Comparison of ENCODE assay signal across 12 cellular contexts in genomic region chr10:60905580-60905979, GRCh38. TPM values are rescaled to one million over a fixed set of nuclear protein-coding genes. Genes with fewer than 3 reads are reported as not detected.
DNase-seq lines count a peak whose midpoint lies in the region; TF ChIP-seq lines count a peak whose summit lies in the region.
"Had no signal": no experiment of that assay in that cellular context is flagged by ENCODE, and none has a peak within 500 bp of the region (broad histone marks: within the 10 kb centered on the region; RNA-seq: fewer than 3 reads in every experiment).

No MANE protein-coding gene starts in this region.

- H3K4me3 ChIP-seq in astrocyte of the spinal cord (ENCODE audit: low read depth, low read length) (no peak overlapping the region), sigmoid colon (no peak overlapping the region)
- H3K4me3 ChIP-seq: hepatocyte, SJSA1 had no signal

- intact Hi-C loops in cardiac septum (cut with DNase I) (no loop called here), sigmoid colon (cut with DNase I) (loop anchor here (2.0 kb wide), 1 partner anchor 39 kb away; the partner anchor contains the start of gene RHOBTB1)

- DNase-seq in AG08395 (ENCODE audit: low spot score) (peak; percentile 25), astrocyte of the spinal cord (ENCODE audit: low read depth, low spot score) (peak; percentile 81), cardiac septum (ENCODE audit: low spot score) (peak; percentile 83), sigmoid colon (peak; percentile 89), NCI-H2227 treated with DMSO at 0.1 percent for 48 hours (lab: John Stamatoyannopoulos, UW) (no peak), hippocampal formation (lab: John Stamatoyannopoulos, UW) (no peak), DMS 273 (lab: John Stamatoyannopoulos, UW; ENCODE audit: unreplicated experiment) (no peak)
- DNase-seq in activated naive CD4-positive, alpha-beta T cell treated with anti-CD3 and anti-CD28 coated beads, Interleukin-2, amount 50 U/mL, for 16 hours = no peak
- DNase-seq: activated CD4-positive, alpha-beta T cell treated with anti-CD3 and anti-CD28 coated beads, Interleukin-2, amount 50 U/mL, for 48 hours; stimulated activated naive CD8-positive, alpha-beta T cell treated with anti-CD3 and anti-CD28 coated beads, Interleukin-15, amount 100 ng/mL, for 72 hours had no signal

- TF ChIP-seq EP300 in sigmoid colon (IDR thresholded peaks at IDR 0.05) = no peak

- H3K27me3 ChIP-seq in sigmoid colon = no peaks in the 10 kb centered on the region
- H3K27me3 ChIP-seq: hepatocyte, SJSA1 had no signal

- in situ Hi-C loops in astrocyte of the spinal cord (cut with HindIII; ENCODE audit: low sequenced_read_pairs) = no loop called here

- no peak for TF ChIP-seq CTCF in astrocyte of the spinal cord (IDR thresholded peaks at IDR 0.05; ENCODE audit: low read depth, low read length)
- no peak for TF ChIP-seq CTCF in sigmoid colon (IDR thresholded peaks at IDR 0.05)

- no peak for TF ChIP-seq POLR2A in sigmoid colon (IDR thresholded peaks at IDR 0.05)

- peak overlapping the region; percentile 58 to 69 (median 64) for H3K27ac ChIP-seq in sigmoid colon
- H3K27ac ChIP-seq: hepatocyte, SJSA1 had no signal

- H3K4me1 ChIP-seq in sigmoid colon = peaks cover 0 to 50% (median 48%) of the 10 kb centered on the region in 4 donors

- no peaks in the 10 kb centered on the region for H3K9me3 ChIP-seq in sigmoid colon
- H3K9me3 ChIP-seq: SJSA1 had no signal

- WGBS in sigmoid colon, 2 donors = 78 to 88% methylated on average over 4 of the region's 4 CpGs

- no peaks in the 10 kb centered on the region for H3K36me3 ChIP-seq in sigmoid colon

RNA-seq across cellular contexts. Expression of gene RHOBTB1, which starts 38.4 kb away (rescaled TPM):
- total RNA-seq in cardiac septum (16.3 TPM), sigmoid colon (10 to 100 TPM in 3 of 4 donors, 1 to 10 TPM in 1; 8.6 to 25.5 (median 14.3) TPM)
- polyA plus RNA-seq in sigmoid colon = 1 to 10 TPM; 3.3 to 6.0 (median 4.9) TPM

Comparison
In these comparisons a context has a peak if more than half of its experiments do, and no peak if none do; other contexts are left out.
1. DNase-seq: peak in AG08395 (single experiment), astrocyte of the spinal cord (single experiment), cardiac septum (single experiment) and sigmoid colon (single experiment); none in NCI-H2227 treated with DMSO at 0.1 percent for 48 hours (single experiment), hippocampal formation (0 of 2), DMS 273 (single experiment) and activated naive CD4-positive, alpha-beta T cell treated with anti-CD3 and anti-CD28 coated beads, Interleukin-2, amount 50 U/mL, for 16 hours (single experiment).